15 cellular contexts compared by ENCODE assay signal in the genomic region with DNA sequence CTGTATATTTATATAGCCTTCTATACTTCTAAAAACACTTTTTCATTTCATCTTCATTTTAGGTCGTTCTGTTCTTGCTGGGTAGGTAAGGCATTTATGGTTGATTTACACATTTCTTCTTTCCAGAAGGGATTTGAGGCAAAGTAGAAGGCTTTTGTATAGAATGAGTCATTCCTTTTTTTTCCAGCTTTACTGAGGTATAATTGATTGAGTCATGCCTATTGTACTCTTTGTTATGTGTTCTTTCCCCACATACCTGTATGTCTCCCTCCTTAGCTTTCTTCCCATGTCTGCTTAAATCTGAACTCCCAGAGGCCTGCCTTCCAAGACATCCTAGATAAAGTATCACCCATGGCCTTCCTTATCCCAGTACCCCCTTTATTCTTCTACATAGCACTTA. TPM values are rescaled to one million over a fixed set of nuclear protein-coding genes. Genes with fewer than 3 reads are reported as not detected.
A peak's percentile ranks its signal among the peaks of the same experiment; 100 is the strongest.
DNase-seq lines count a peak whose midpoint lies in the region; ATAC-seq and TF ChIP-seq lines count a peak whose summit lies in the region.
"Had no signal": no experiment of that assay in that cellular context is flagged by ENCODE, and none has a peak within 500 bp of the region (broad histone marks: within the 10 kb centered on the region; RNA-seq: fewer than 3 reads in every experiment).

No MANE protein-coding gene starts in this region.

- no peak overlapping the region for H3K9ac ChIP-seq in GM23248

- no peak for TF ChIP-seq POLR2A in NB4 (IDR thresholded peaks at IDR 0.05; ENCODE audit: extremely low read depth, insufficient read length)

- H3K36me3 ChIP-seq in GM23248 (ENCODE audit: low read depth) = no peaks in the 10 kb centered on the region
- H3K36me3 ChIP-seq: esophagus squamous epithelium had no signal

- no peaks in the 10 kb centered on the region for H3K27me3 ChIP-seq in GM23248 (replicated peaks; ENCODE audit: insufficient read depth)

- peak overlapping the region in 3 of 5 experiments; percentile 0 to 44 (median 20) for H3K4me3 Mint-ChIP-seq in brain
- H3K4me3 Mint-ChIP-seq: activated CD4-positive, alpha-beta memory T cell treated with anti-CD3 and anti-CD28 coated beads for 36 hours; stimulated activated naive CD8-positive, alpha-beta T cell treated with anti-CD3 and anti-CD28 coated beads, Interleukin-15, amount 100 ng/mL, for 72 hours had no signal

- H3K4me3 ChIP-seq in GM23248 (no peak overlapping the region), NB4 (ENCODE audit: low read depth, low read length) (no peak overlapping the region)
- H3K4me3 ChIP-seq: esophagus squamous epithelium had no signal

- DNase-seq in GM23248 (peak; percentile 77), NB4 (ENCODE audit: low read depth) (peak; percentile 48), kidney glomerular epithelial cell (lab: John Stamatoyannopoulos, UW) (peak; percentile 79), H4 (ENCODE audit: low spot score) (no peak)
- no peak for DNase-seq in activated effector memory CD4-positive, alpha-beta T cell treated with Interleukin-2 at 50 U/mL for 16 hours
- DNase-seq: activated CD4-positive, alpha-beta memory T cell treated with anti-CD3 and anti-CD28 coated beads for 36 hours; activated gamma-delta T cell; esophagus squamous epithelium; right cardiac atrium; stimulated activated naive CD8-positive, alpha-beta T cell treated with anti-CD3 and anti-CD28 coated beads, Interleukin-15, amount 100 ng/mL, for 72 hours had no signal

- peaks cover under 1% of the 10 kb centered on the region for H3K79me2 ChIP-seq in GM23248 (ENCODE audit: insufficient read depth)

- H2AFZ ChIP-seq in GM23248 = no peak overlapping the region

- H3K9me3 Mint-ChIP-seq in brain = peaks cover 0 to 3% (median 0%) of the 10 kb centered on the region in 5 experiments
- H3K9me3 Mint-ChIP-seq: activated CD4-positive, alpha-beta memory T cell treated with anti-CD3 and anti-CD28 coated beads for 36 hours had no signal

- no peaks in the 10 kb centered on the region for H4K20me1 ChIP-seq in GM23248 (ENCODE audit: insufficient read depth)

- no peak for ATAC-seq in GM21529 (IDR thresholded peaks at IDR 0.05; ENCODE audit: unreplicated experiment)
- no peak for ATAC-seq in HG03045 (IDR thresholded peaks at IDR 0.05; ENCODE audit: unreplicated experiment)
- ATAC-seq: Panc1; right cardiac atrium; stimulated activated naive CD8-positive, alpha-beta T cell treated with anti-CD3 and anti-CD28 coated beads, Interleukin-15, amount 100 ng/mL, for 72 hours had no signal

- TF ChIP-seq CTCF in NB4 (IDR thresholded peaks at IDR 0.05; ENCODE audit: low read depth, low read length) = no peak
- no peak for TF ChIP-seq CTCF in brain (conservative IDR thresholded peaks at IDR 0.05)

- WGBS in GM23248 (ENCODE audit: low coverage in 1 of 2, low lambda C conversion rate in 2 of 2, missing lambda C conversion rate in 2 of 2), 2 experiments = 40 to 43% methylated on average over 1 of the region's 1 CpG

- in situ Hi-C loops in GM23248 (cut with MboI) = no loop called here

- H3K4me1 ChIP-seq in GM23248 (ENCODE audit: insufficient read depth) = peaks cover 15% of the 10 kb centered on the region

- no peaks in the 10 kb centered on the region for H3K9me3 ChIP-seq in GM23248 (ENCODE audit: low read depth)
- H3K9me3 ChIP-seq: esophagus squamous epithelium had no signal

- H3K9me2 ChIP-seq in GM23248 (ENCODE audit: insufficient read depth) = no peaks in the 10 kb centered on the region

- H3F3A ChIP-seq in GM23248 (ENCODE audit: insufficient read depth) = peaks cover 21% of the 10 kb centered on the region

- peak overlapping the region; percentile 5 to 17 (median 14) for H3K27ac Mint-ChIP-seq in brain
- H3K27ac Mint-ChIP-seq: activated CD4-positive, alpha-beta memory T cell treated with anti-CD3 and anti-CD28 coated beads for 36 hours; stimulated activated naive CD8-positive, alpha-beta T cell treated with anti-CD3 and anti-CD28 coated beads, Interleukin-15, amount 100 ng/mL, for 72 hours had no signal

- H3K4me1 Mint-ChIP-seq in brain = peaks cover 35% of the 10 kb centered on the region

- no peaks in the 10 kb centered on the region for H3K36me3 Mint-ChIP-seq in brain
- H3K36me3 Mint-ChIP-seq: activated CD4-positive, alpha-beta memory T cell treated with anti-CD3 and anti-CD28 coated beads for 36 hours had no signal

- no peak overlapping the region for H3K27ac ChIP-seq in GM23248
- H3K27ac ChIP-seq: C4-2B, esophagus squamous epithelium had no signal

- H3K27me3 Mint-ChIP-seq in brain = peaks cover 9% of the 10 kb centered on the region
- H3K27me3 Mint-ChIP-seq: activated CD4-positive, alpha-beta memory T cell treated with anti-CD3 and anti-CD28 coated beads for 36 hours; stimulated activated naive CD8-positive, alpha-beta T cell treated with anti-CD3 and anti-CD28 coated beads, Interleukin-15, amount 100 ng/mL, for 72 hours had no signal

- no peak overlapping the region for H3K4me2 ChIP-seq in GM23248 (ENCODE audit: unreplicated experiment)

RNA-seq across cellular contexts. Expression of a gene that starts 4.8 kb away (rescaled TPM):
- 144 and 166 TPM in 2 replicates for total RNA-seq in GM23248 (2014; rRNA removed; shearing (Covaris generic))
- 289 and 295 TPM in 2 replicates for polyA plus RNA-seq in GM23248 (2016; fragmentation: Nextera tagmentation; extraction: Ambion mirVana)
- polyA plus RNA-seq in brain (ENCODE audit: insufficient read depth, low read depth, low replicate concordance) = 25.9 TPM
- total RNA-seq in H4 (2014; rRNA removed; shearing (Covaris generic)) = 4.1 and 8.5 TPM in 2 replicates

Comparison
In these comparisons a context has a peak if more than half of its experiments do, and no peak if none do; other contexts are left out.
1. DNase-seq: peak in GM23248 (single experiment), NB4 (single experiment) and kidney glomerular epithelial cell (single experiment); none in H4 (single experiment) and activated effector memory CD4-positive, alpha-beta T cell treated with Interleukin-2 at 50 U/mL for 16 hours (single experiment).
2. RNA of a gene that starts 4.8 kb away (total RNA-seq): 144 to 166 TPM in GM23248; 4.1 to 8.5 TPM in H4; every median in the first group is over 10 times any median in the second.